ENCODE assay signal across 23 cellular contexts in genomic region chr4:180084561-180084960, GRCh38.
A peak's percentile ranks its signal among the peaks of the same experiment; 100 is the strongest.
DNase-seq lines count a peak whose midpoint lies in the region; ATAC-seq and TF ChIP-seq lines count a peak whose summit lies in the region.
"Had no signal": no experiment of that assay in that cellular context is flagged by ENCODE, and none has a peak within 500 bp of the region (broad histone marks: within the 10 kb centered on the region; RNA-seq: fewer than 3 reads in every experiment).

No MANE protein-coding gene starts in this region.

- in situ Hi-C loops in astrocyte of the spinal cord (cut with HindIII; ENCODE audit: low sequenced_read_pairs), result no loop called here

- TF ChIP-seq CTCF in astrocyte of the spinal cord (IDR thresholded peaks at IDR 0.05; ENCODE audit: low read depth, low read length), result no peak
- no peak for TF ChIP-seq CTCF in heart left ventricle (IDR thresholded peaks at IDR 0.05)

- DNase-seq in ELR (ENCODE audit: low read depth) (peak; percentile 78), HT1080 (ENCODE audit: low read depth) (peak; percentile 15), NCI-H69 (lab: John Stamatoyannopoulos, UW) (peak; percentile 60), astrocyte of the spinal cord (ENCODE audit: low read depth, low spot score) (peak; percentile 22), heart left ventricle (no peak), iPS-NIHi11 (ENCODE audit: low spot score) (no peak)
- DNase-seq: ACHN; CD4-positive, alpha-beta T cell; COR-L47; GDM1; Kasumi-1; MM.1S; NCI-H1105 treated with DMSO at 0.1 percent for 48 hours; NCI-H1694; NCI-H2081 treated with DMSO at 0.1 percent for 48 hours; NCI-H446 treated with DMSO at 0.1 percent for 48 hours; NCI-H526 treated with DMSO at 0.1 percent for 48 hours; NK-92 treated with Interleukin-12 subunit alpha and Interleukin-12 subunit beta, amount 100 ng/mL, for 24 hours; Peyer's patch had no signal

- H3K4me3 ChIP-seq in astrocyte of the spinal cord (ENCODE audit: low read depth, low read length) (no peak overlapping the region), heart left ventricle (no peak overlapping the region)
- H3K4me3 ChIP-seq: BLaER1, Peyer's patch, SJSA1 had no signal

- ATAC-seq in heart left ventricle (no peak), HG03135 (IDR thresholded peaks at IDR 0.05; ENCODE audit: unreplicated experiment) (no peak)
- ATAC-seq: HCT116 had no signal

- 44 to 60% (median 47%) methylated on average over 4 of the region's 4 CpGs for WGBS in heart left ventricle, 4 donors

- TF ChIP-seq POLR2A in heart left ventricle (IDR thresholded peaks at IDR 0.05), result no peak

- intact Hi-C loops in heart left ventricle (cut with DNase I), result no loop called here

- H3K27ac ChIP-seq in heart left ventricle, result no peak overlapping the region
- H3K27ac ChIP-seq: BLaER1, Peyer's patch, SJSA1 had no signal

- no peaks in the 10 kb centered on the region for H3K36me3 ChIP-seq in heart left ventricle
- H3K36me3 ChIP-seq: BLaER1, Peyer's patch, SJSA1 had no signal

- H3K4me1 ChIP-seq in heart left ventricle, result no peaks in the 10 kb centered on the region
- H3K4me1 ChIP-seq: BLaER1, Peyer's patch, SJSA1 had no signal

- no peaks in the 10 kb centered on the region for H3K27me3 ChIP-seq in heart left ventricle
- H3K27me3 ChIP-seq: BLaER1, Peyer's patch, SJSA1 had no signal

- H3K9me3 ChIP-seq in heart left ventricle, result no peaks in the 10 kb centered on the region
- H3K9me3 ChIP-seq: BLaER1, Peyer's patch, SJSA1 had no signal

Comparison
In these comparisons a context has a peak if more than half of its experiments do, and no peak if none do; other contexts are left out.
1. DNase-seq: peak in ELR (single experiment), HT1080 (single experiment), NCI-H69 (single experiment) and astrocyte of the spinal cord (single experiment); none in heart left ventricle (0 of 5) and iPS-NIHi11 (single experiment).